16 cellular contexts compared by ENCODE assay signal in genomic region chr20:40326794-40327193, GRCh38.
"Had no signal": no experiment of that assay in that cellular context is flagged by ENCODE, and none has a peak within 500 bp of the region (broad histone marks: within the 10 kb centered on the region; RNA-seq: fewer than 3 reads in every experiment).

No MANE protein-coding gene starts in this region.

- H3K27ac ChIP-seq: foreskin keratinocyte, ovary, prostate gland had no signal

- H3K27me3 ChIP-seq: ovary, spleen had no signal

- DNase-seq: activated CD4-positive, alpha-beta memory T cell treated with anti-CD3 and anti-CD28 coated beads, Interleukin-2, amount 10 ng/mL, durations not matched to agents 7 days and 5 days; activated CD4-positive, alpha-beta T cell treated with anti-CD3 and anti-CD28 coated beads for 4 hours; activated CD4-positive, CD25-positive, alpha-beta regulatory T cell; activated CD8-positive, alpha-beta memory T cell treated with anti-CD3 and anti-CD28 coated beads, Interleukin-2, amount 10 ng/mL, durations not matched to agents 7 days and 5 days; activated effector memory CD4-positive, alpha-beta T cell treated with anti-CD3 and anti-CD28 coated beads, Interleukin-2, amount 50 U/mL, for 16 hours; activated naive CD4-positive, alpha-beta T cell treated with anti-CD3 and anti-CD28 coated beads, Interleukin-2, amount 10 ng/mL, durations not matched to agents 7 days and 5 days; activated T-cell treated with anti-CD3 and anti-CD28 coated beads for 4 hours; cortex of kidney; foreskin keratinocyte; kidney; ovary; spleen; stimulated activated CD4-positive, alpha-beta T cell treated with anti-CD3 and anti-CD28 coated beads, Interleukin-4, amount 100 ng/mL, for 24 hours; stimulated activated naive CD4-positive, alpha-beta T cell treated with Interleukin-2 at 50 U/mL for 16 hours had no signal

- H3K4me1 ChIP-seq: foreskin keratinocyte, prostate gland had no signal

- H3K9me3 ChIP-seq: ovary, prostate gland, spleen had no signal

- ATAC-seq: activated CD8-positive, alpha-beta memory T cell treated with anti-CD3 and anti-CD28 coated beads, Interleukin-2, amount 10 ng/mL, durations not matched to agents 7 days and 5 days; foreskin keratinocyte; natural killer cell treated with Interleukin-12 subunit alpha and Interleukin-12 subunit beta and Interleukin-15 and Interleukin-18, amount 100 ng/mL, for 72 hours had no signal

- H3K36me3 ChIP-seq: ovary, prostate gland, spleen had no signal

- H3K4me3 ChIP-seq: ovary, prostate gland, spleen had no signal
